8 cellular contexts compared by ENCODE assay signal in the genomic region with DNA sequence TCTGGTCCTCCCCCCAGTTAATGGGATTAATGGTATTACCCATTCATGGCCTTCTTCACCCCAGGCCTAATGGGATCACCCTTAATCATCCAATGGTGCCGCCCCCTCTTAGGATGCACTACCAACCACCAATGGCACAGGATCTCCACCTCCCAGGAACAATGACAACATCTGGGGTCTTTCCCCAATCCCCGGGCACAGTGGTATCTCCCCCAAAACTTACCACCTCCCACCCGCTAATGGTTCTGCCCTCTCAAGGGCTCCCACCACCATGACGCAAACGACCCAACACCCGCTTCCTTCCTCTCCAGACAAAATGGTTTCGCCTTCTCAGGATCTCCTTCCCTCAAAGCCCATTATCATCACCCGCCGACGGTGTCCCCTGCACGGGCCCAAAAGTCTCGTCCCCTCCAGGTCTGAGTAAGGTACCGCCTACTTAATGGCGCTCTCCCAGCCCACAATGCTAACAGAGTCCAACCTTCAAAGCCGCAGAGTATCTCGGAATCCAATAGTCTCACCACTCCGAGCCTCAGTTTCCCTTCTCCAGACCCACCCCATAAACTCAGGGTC. TPM values are rescaled to one million over a fixed set of nuclear protein-coding genes. Genes with fewer than 3 reads are reported as not detected.
DNase-seq lines count a peak whose midpoint lies in the region; ATAC-seq and TF ChIP-seq lines count a peak whose summit lies in the region.

No MANE protein-coding gene starts in this region.

- 2% methylated on average over 16 to 17 of the region's 17 CpGs for WGBS in testis, 2 donors

- no peaks in the 10 kb centered on the region for H3F3A ChIP-seq in neural progenitor cell (ENCODE audit: low read depth)

- H3K36me3 Mint-ChIP-seq in neural progenitor cell = peaks cover 1% of the 10 kb centered on the region

- TF ChIP-seq CTCF in neural progenitor cell (IDR thresholded peaks at IDR 0.05) = no peak
- TF ChIP-seq CTCF in testis (IDR thresholded peaks at IDR 0.05) = no peak

- peak overlapping the region; percentile 81 for H3K4me2 ChIP-seq in neural progenitor cell

- peak overlapping the region; percentile 98 for H3K27ac Mint-ChIP-seq in neural progenitor cell

- ATAC-seq in GM18505 (IDR thresholded peaks at IDR 0.05; ENCODE audit: unreplicated experiment) (peak; percentile 25), HG03097 (IDR thresholded peaks at IDR 0.05; ENCODE audit: low FRiP score, unreplicated experiment) (peak; percentile 15)

- H4K20me1 ChIP-seq in neural progenitor cell (ENCODE audit: low read depth) = peaks cover 8% of the 10 kb centered on the region

- intact Hi-C loops in testis (cut with DNase I; ENCODE audit: low total_unique reads) = no loop called here

- H2AFZ ChIP-seq in neural progenitor cell (replicated peaks) = peak overlapping the region; percentile 86

- H3K36me3 ChIP-seq in NT2/D1 (ENCODE audit: insufficient read depth, insufficient read length, low read length) (peaks cover 38% of the 10 kb centered on the region), neural progenitor cell (no peaks in the 10 kb centered on the region), testis (ENCODE audit: low read depth, missing control alignments) (no peaks in the 10 kb centered on the region)

- H3K79me2 ChIP-seq in neural progenitor cell (ENCODE audit: low read depth) = peaks cover 16% of the 10 kb centered on the region

- H3K27me3 Mint-ChIP-seq in neural progenitor cell (ENCODE audit: insufficient read depth, low read depth) = peaks cover 5% of the 10 kb centered on the region

- peaks cover 6% of the 10 kb centered on the region for H3K9me3 Mint-ChIP-seq in neural progenitor cell

- DNase-seq in 8988T (peak; percentile 39), NT2/D1 (ENCODE audit: low read depth, low spot score) (peak; percentile 46), fibroblast of the conjunctiva (ENCODE audit: low read depth) (peak; percentile 13), neural progenitor cell (ENCODE audit: low spot score) (peak; percentile 62), testis (peak; percentile 65)
- peak; percentile 3 to 24 for DNase-seq in activated T-helper 1 cell treated with anti-CD3 and anti-CD28 coated beads, Interleukin-2, amount 50 U/mL, for 16 hours (ENCODE audit: low read depth in 1 of 2, low spot score in 1 of 2)

- H3K4me3 ChIP-seq in NT2/D1 (ENCODE audit: insufficient read length, low read depth) (peak overlapping the region; percentile 93), neural progenitor cell (peak overlapping the region; percentile 89), testis (peak overlapping the region; percentile 61 to 73)

- H3K4me3 Mint-ChIP-seq in neural progenitor cell = peak overlapping the region; percentile 98

- no peaks in the 10 kb centered on the region for H3K4me1 ChIP-seq in NT2/D1 (ENCODE audit: insufficient read depth, insufficient read length)
- H3K4me1 ChIP-seq in neural progenitor cell = no peaks in the 10 kb centered on the region
- peaks cover 4% of the 10 kb centered on the region for H3K4me1 ChIP-seq in testis

- H3K9ac ChIP-seq in NT2/D1 (ENCODE audit: insufficient read length, low read depth) (peak overlapping the region; percentile 91), neural progenitor cell (peak overlapping the region; percentile 90)

- H3K27ac ChIP-seq in neural progenitor cell = peak overlapping the region; percentile 98
- peak overlapping the region; percentile 84 to 89 for H3K27ac ChIP-seq in testis

- H3K4me1 Mint-ChIP-seq in neural progenitor cell = peaks cover 15% of the 10 kb centered on the region

- H3K9me3 ChIP-seq in NT2/D1 (ENCODE audit: insufficient read depth, low read length) (no peaks in the 10 kb centered on the region), neural progenitor cell (ENCODE audit: low read depth) (no peaks in the 10 kb centered on the region), testis (no peaks in the 10 kb centered on the region)

- TF ChIP-seq POLR2A in GM18505 (IDR thresholded peaks at IDR 0.05; ENCODE audit: borderline replicate concordance, extremely low read depth, insufficient read depth, insufficient read length) (no peak), testis (IDR thresholded peaks at IDR 0.05) (no peak)

- H3K27me3 ChIP-seq in NT2/D1 (ENCODE audit: insufficient read depth, insufficient read length) (no peaks in the 10 kb centered on the region), neural progenitor cell (no peaks in the 10 kb centered on the region), testis (no peaks in the 10 kb centered on the region)

RNA-seq across cellular contexts. Expression of a gene that starts 0.5 kb away (rescaled TPM):
- total RNA-seq in neural progenitor cell (ENCODE audit: low replicate concordance) = 30.1 and 38.9 TPM in 2 replicates
- 10 to 100 TPM; 76.4 to 88.9 TPM for total RNA-seq in testis
- 44.4 TPM for polyA plus RNA-seq in testis (ENCODE audit: insufficient read depth, low read depth, low replicate concordance)

RNA-seq across cellular contexts. Expression of a gene that starts 30.0 kb away (rescaled TPM):
- 0.39 and 1.4 TPM in 2 replicates for total RNA-seq in neural progenitor cell (ENCODE audit: low replicate concordance)
- total RNA-seq in testis = 1 to 10 TPM; 2.4 to 3.3 TPM
- 2.3 TPM for polyA plus RNA-seq in testis (ENCODE audit: insufficient read depth, low read depth, low replicate concordance)

RNA-seq across cellular contexts. Expression of a gene that starts 41.6 kb away (rescaled TPM):
- total RNA-seq in neural progenitor cell (ENCODE audit: low replicate concordance) (7.9 and 25.6 TPM in 2 replicates), testis (10 to 100 TPM; 53.9 to 66.0 TPM)
- polyA plus RNA-seq in testis (ENCODE audit: insufficient read depth, low read depth, low replicate concordance) = 29.3 TPM

RNA-seq across cellular contexts. Expression of a gene that starts 44.2 kb away (rescaled TPM):
- 38.6 and 46.3 TPM in 2 replicates for total RNA-seq in neural progenitor cell (ENCODE audit: low replicate concordance)
- total RNA-seq in testis = 10 to 100 TPM; 74.3 to 77.1 TPM
- 36.2 TPM for polyA plus RNA-seq in testis (ENCODE audit: insufficient read depth, low read depth, low replicate concordance)

RNA-seq across cellular contexts. Expression of a gene that starts 57.2 kb away (rescaled TPM):
- total RNA-seq in neural progenitor cell (ENCODE audit: low replicate concordance) (1.1 and 3.1 TPM in 2 replicates), testis (10 to 100 TPM; 11.0 to 11.2 TPM)
- polyA plus RNA-seq in testis (ENCODE audit: insufficient read depth, low read depth, low replicate concordance) = 7.5 TPM

Comparison
In these comparisons a context has a peak if more than half of its experiments do, and no peak if none do; other contexts are left out.
1. Peak in every context shown above with its lines: DNase-seq, ATAC-seq, H3K4me3 ChIP-seq and H3K27ac ChIP-seq.
2. DNase-seq: peak in every context shown above with its lines; median percentile 65 in testis; 62 in neural progenitor cell; 46 in NT2/D1; 39 in 8988T; 14 in activated T-helper 1 cell treated with anti-CD3 and anti-CD28 coated beads, Interleukin-2, amount 50 U/mL, for 16 hours; 13 in fibroblast of the conjunctiva.